In the genomic region with DNA sequence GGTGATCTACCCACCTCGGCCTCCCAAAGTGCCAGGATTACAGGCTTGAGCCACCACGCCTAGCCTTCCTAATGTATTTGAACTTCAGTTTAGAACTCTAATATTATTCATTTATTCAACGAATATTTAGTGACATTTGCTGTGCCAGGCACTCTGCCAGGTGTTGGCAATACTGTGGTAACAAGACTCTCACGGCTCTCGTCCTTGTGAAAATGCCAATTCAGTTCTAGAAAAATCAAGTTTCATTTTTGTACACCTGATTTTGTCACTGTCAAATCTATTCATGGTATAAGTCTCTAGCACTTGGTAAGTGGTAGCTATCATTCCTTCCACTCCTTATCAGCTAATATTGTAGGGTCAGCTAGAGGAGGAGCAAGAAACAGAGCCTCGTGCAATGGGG, we compare ENCODE assay signal across 27 cellular contexts.
"Had no signal": no experiment of that assay in that cellular context is flagged by ENCODE, and none has a peak within 500 bp of the region (broad histone marks: within the 10 kb centered on the region; RNA-seq: fewer than 3 reads in every experiment).

No MANE protein-coding gene starts in this region.

- DNase-seq: Kasumi-1, KG1, MG63, MV-4-11, NCI-H1092, NCI-H1105, NCI-H1417 treated with DMSO at 0.1 percent for 48 hours, NCI-H1436 treated with DMSO at 0.1 percent for 48 hours, NCI-H1694 treated with DMSO at 0.1 percent for 48 hours, NCI-H187 treated with DMSO at 0.1 percent for 48 hours, NCI-H2029, NCI-H2081, NCI-H2227 treated with DMSO at 0.1 percent for 48 hours, NCI-H345, NCI-H446, NCI-H510A treated with DMSO at 0.1 percent for 48 hours, NCI-H526, NCI-H69, NCI-H748 treated with DMSO at 0.1 percent for 48 hours, NCI-H82, PC-9, Right ventricle myocardium superior, SHP77 treated with DMSO at 0.1 percent for 48 hours, SK-N-SH, SW 1271, T-helper 1 cell had no signal

- H3K4me1 ChIP-seq: SJSA1 had no signal

- H3K36me3 ChIP-seq: MG63, SJSA1 had no signal

- H3K4me3 ChIP-seq: MG63, PC-9, SJSA1 had no signal

- H3K27ac ChIP-seq: PC-9, SJSA1 had no signal

- H3K9me3 ChIP-seq: MG63, SJSA1, SK-N-SH had no signal
